ENCODE assay signal across 8 cellular contexts in genomic region chr21:29300547-29301138, GRCh38.
DNase-seq lines count a peak whose midpoint lies in the region; ATAC-seq and TF ChIP-seq lines count a peak whose summit lies in the region.

No MANE protein-coding gene starts in this region.

- no peaks in the 10 kb centered on the region for H3K27me3 Mint-ChIP-seq in activated naive CD4-positive, alpha-beta T cell treated with anti-CD3 and anti-CD28 coated beads, Interleukin-2, amount 50 U/mL, for 24 hours

- H3K9me3 Mint-ChIP-seq in activated naive CD4-positive, alpha-beta T cell treated with anti-CD3 and anti-CD28 coated beads, Interleukin-2, amount 50 U/mL, for 24 hours, result peaks cover under 1% of the 10 kb centered on the region
- no peaks in the 10 kb centered on the region for H3K9me3 Mint-ChIP-seq in stimulated activated effector memory CD8-positive, alpha-beta T cell treated with anti-CD3 and anti-CD28 coated beads, Interleukin-12 subunit alpha, Interleukin-12 subunit beta, amount 100 ng/mL, for 72 hours

- peak overlapping the region; percentile 96 for H3K27ac ChIP-seq in RWPE1

- H3K27ac Mint-ChIP-seq in activated naive CD4-positive, alpha-beta T cell treated with anti-CD3 and anti-CD28 coated beads, Interleukin-2, amount 50 U/mL, for 24 hours, result peak overlapping the region; percentile 95
- peak overlapping the region; percentile 94 for H3K27ac Mint-ChIP-seq in stimulated activated effector memory CD8-positive, alpha-beta T cell treated with anti-CD3 and anti-CD28 coated beads, Interleukin-12 subunit alpha, Interleukin-12 subunit beta, amount 100 ng/mL, for 72 hours

- peaks cover 5% of the 10 kb centered on the region for H3K36me3 Mint-ChIP-seq in activated naive CD4-positive, alpha-beta T cell treated with anti-CD3 and anti-CD28 coated beads, Interleukin-2, amount 50 U/mL, for 24 hours
- peaks cover 35% of the 10 kb centered on the region for H3K36me3 Mint-ChIP-seq in stimulated activated effector memory CD8-positive, alpha-beta T cell treated with anti-CD3 and anti-CD28 coated beads, Interleukin-12 subunit alpha, Interleukin-12 subunit beta, amount 100 ng/mL, for 72 hours

- DNase-seq in activated naive CD4-positive, alpha-beta T cell treated with anti-CD3 and anti-CD28 coated beads, Interleukin-2, amount 50 U/mL, for 16 hours, result no peak
- DNase-seq in RWPE1 (ENCODE audit: low spot score), result no peak
- DNase-seq in foreskin melanocyte, result peak; percentile 2
- no peak for DNase-seq in stimulated activated effector memory CD8-positive, alpha-beta T cell treated with anti-CD3 and anti-CD28 coated beads, Interleukin-12 subunit alpha, Interleukin-12 subunit beta, amount 100 ng/mL, for 72 hours (ENCODE audit: low spot score in 2 of 2)
- no peak for DNase-seq in HuH-7.5 (ENCODE audit: low spot score)
- DNase-seq in Ammon's horn (ENCODE audit: low spot score), result no peak

- TF ChIP-seq CTCF in RWPE1 (conservative IDR thresholded peaks at IDR 0.05; ENCODE audit: low read depth), result no peak

- ATAC-seq in HG02884 (IDR thresholded peaks at IDR 0.05; ENCODE audit: unreplicated experiment), result peak; percentile 77
- peak; percentile 55 for ATAC-seq in stimulated activated effector memory CD8-positive, alpha-beta T cell treated with anti-CD3 and anti-CD28 coated beads, Interleukin-12 subunit alpha, Interleukin-12 subunit beta, amount 100 ng/mL, for 72 hours

- H3K4me3 Mint-ChIP-seq in activated naive CD4-positive, alpha-beta T cell treated with anti-CD3 and anti-CD28 coated beads, Interleukin-2, amount 50 U/mL, for 24 hours, result peak overlapping the region; percentile 94
- H3K4me3 Mint-ChIP-seq in stimulated activated effector memory CD8-positive, alpha-beta T cell treated with anti-CD3 and anti-CD28 coated beads, Interleukin-12 subunit alpha, Interleukin-12 subunit beta, amount 100 ng/mL, for 72 hours, result peak overlapping the region; percentile 79

- peaks cover 74% of the 10 kb centered on the region for H3K4me1 Mint-ChIP-seq in activated naive CD4-positive, alpha-beta T cell treated with anti-CD3 and anti-CD28 coated beads, Interleukin-2, amount 50 U/mL, for 24 hours
- peaks cover 54% of the 10 kb centered on the region for H3K4me1 Mint-ChIP-seq in stimulated activated effector memory CD8-positive, alpha-beta T cell treated with anti-CD3 and anti-CD28 coated beads, Interleukin-12 subunit alpha, Interleukin-12 subunit beta, amount 100 ng/mL, for 72 hours

- POLR2A ChIA-PET in RWPE1 (lab: Yijun Ruan, JAX; ENCODE audit: low non-redundant PET), result no interaction called here

- CTCF ChIA-PET in RWPE1 (lab: Yijun Ruan, JAX), result interaction anchor here (0.6 to 0.9 kb wide), 5 partner anchors 113 to 659 kb away, joined by 3 to 5 read pairs (median 3); no protein-coding TSS in a partner anchor
